In genomic region chr17:52823155-52823554, GRCh38 we compare ENCODE assay signal across 27 cellular contexts.
"Had no signal": no experiment of that assay in that cellular context is flagged by ENCODE, and none has a peak within 500 bp of the region (broad histone marks: within the 10 kb centered on the region; RNA-seq: fewer than 3 reads in every experiment).

No MANE protein-coding gene starts in this region.

- H3K4me1 ChIP-seq: foreskin keratinocyte, gastroesophageal sphincter, parathyroid adenoma, testis, tibial artery, upper lobe of left lung had no signal

- FAIRE-seq: islet of Langerhans, urothelium cell line had no signal

- H3K27ac ChIP-seq: coronary artery, dorsolateral prefrontal cortex, epithelial cell of prostate, foreskin keratinocyte, gastroesophageal sphincter, heart left ventricle, neutrophil, parathyroid adenoma, testis, tibial artery, upper lobe of left lung had no signal

- H3K9me3 ChIP-seq: gastroesophageal sphincter, heart left ventricle, mucosa of descending colon, neutrophil, testis, tibial artery, upper lobe of left lung had no signal

- H3K27me3 ChIP-seq: foreskin keratinocyte, gastroesophageal sphincter, heart left ventricle, neutrophil, testis, tibial artery, upper lobe of left lung had no signal

- DNase-seq: dorsolateral prefrontal cortex; effector CD4-positive, alpha-beta T cell; foreskin keratinocyte; heart left ventricle; hippocampal formation; left cardiac atrium; left ventricle myocardium superior; mucosa of descending colon; naive B cell; stimulated activated CD4-positive, alpha-beta T cell treated with anti-CD3 and anti-CD28 coated beads, Interleukin-4, amount 100 ng/mL, for 4 hours; stimulated activated naive CD8-positive, alpha-beta T cell treated with anti-CD3 and anti-CD28 coated beads, Interleukin-15, Interleukin-2, amounts not matched to agents 100 U/mL and 50 U/mL, for 24 hours; substantia nigra; testis; tibial artery; upper lobe of left lung had no signal

- H3K36me3 ChIP-seq: gastroesophageal sphincter, heart left ventricle, neutrophil, tibial artery, upper lobe of left lung had no signal

- ATAC-seq: esophagus mucosa; foreskin keratinocyte; gastroesophageal sphincter; left cardiac atrium; left ventricle myocardium superior; mucosa of descending colon; natural killer cell treated with Interleukin-12 subunit alpha and Interleukin-12 subunit beta and Interleukin-15 and Interleukin-18, amount 100 ng/mL, for 72 hours; sciatic nerve; stimulated activated memory B cell treated with anti-CD40 and anti-IgM and Interleukin-4, amounts not matched to agents 10 μg/mL and 1 μg/mL and 100 μg/mL, for 72 hours; stimulated activated naive CD8-positive, alpha-beta T cell treated with anti-CD3 and anti-CD28 coated beads, Interleukin-15, Interleukin-2, amounts not matched to agents 100 U/mL and 50 U/mL, for 24 hours had no signal

- H3K4me3 ChIP-seq: coronary artery, dorsolateral prefrontal cortex, gastroesophageal sphincter, heart left ventricle, lung, mucosa of descending colon, testis, tibial artery, upper lobe of left lung had no signal
